Comparison of ENCODE assay signal across 8 cellular contexts in the genomic region with DNA sequence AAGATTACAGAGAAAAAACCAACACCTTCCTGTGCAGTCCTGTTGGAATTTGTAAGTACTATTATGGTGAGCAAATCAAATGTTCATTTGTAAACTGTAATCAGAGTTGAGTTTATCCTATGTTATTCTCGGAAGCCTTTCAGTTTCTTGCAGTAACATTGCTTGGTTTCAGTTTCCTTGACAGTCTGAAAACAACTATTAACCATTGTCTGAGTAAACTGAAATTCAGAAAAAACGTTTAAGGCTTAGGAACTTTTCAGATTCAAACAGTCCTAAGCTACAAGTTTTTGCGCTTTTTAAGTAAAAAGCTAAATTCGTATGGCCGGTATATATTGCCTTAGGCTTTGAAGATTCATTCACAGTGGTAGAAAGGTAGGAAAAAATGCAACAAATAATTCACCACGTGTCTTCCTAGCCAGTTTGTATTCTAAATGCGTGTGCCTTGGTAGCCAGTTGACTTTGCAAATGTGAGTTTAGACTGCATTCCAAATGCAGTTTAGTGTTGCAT. TPM values are rescaled to one million over a fixed set of nuclear protein-coding genes. Genes with fewer than 3 reads are reported as not detected.
DNase-seq lines count a peak whose midpoint lies in the region; ATAC-seq and TF ChIP-seq lines count a peak whose summit lies in the region.

No MANE protein-coding gene starts in this region.

- ATAC-seq in HG03469 (IDR thresholded peaks at IDR 0.05; ENCODE audit: unreplicated experiment) = no peak

- TF ChIP-seq CTCF in NB4 (IDR thresholded peaks at IDR 0.05; ENCODE audit: low read depth, low read length) (no peak), colonic mucosa (IDR thresholded peaks at IDR 0.05) (no peak)

- H3K27me3 ChIP-seq in colonic mucosa (no peaks in the 10 kb centered on the region), mucosa of stomach (ENCODE audit: control insufficient read depth, insufficient read depth, low read length) (no peaks in the 10 kb centered on the region)

- H3K9ac ChIP-seq in colonic mucosa (ENCODE audit: low read depth in 2 of 2, low read length in 2 of 2) = peak overlapping the region in 1 of 2 donors; percentile 29
- H3K9ac ChIP-seq in mucosa of stomach (ENCODE audit: low read length) = peak overlapping the region; percentile 100

- no peaks in the 10 kb centered on the region for H3K9me3 ChIP-seq in colonic mucosa
- H3K9me3 ChIP-seq in mucosa of stomach (ENCODE audit: control insufficient read depth, low read length) = no peaks in the 10 kb centered on the region

- peak overlapping the region; percentile 97 for H3K4me3 ChIP-seq in NB4 (ENCODE audit: low read depth, low read length)
- H3K4me3 ChIP-seq in colonic mucosa = peak overlapping the region; percentile 72
- H3K4me3 ChIP-seq in mucosa of stomach (ENCODE audit: low read length) = peak overlapping the region; percentile 97

- no peak for TF ChIP-seq POLR2A in NB4 (IDR thresholded peaks at IDR 0.05; ENCODE audit: extremely low read depth, insufficient read length)

- H3K27ac ChIP-seq in colonic mucosa = peak overlapping the region; percentile 100

- DNase-seq in GM03348 (ENCODE audit: low spot score) (peak; percentile 45), NB4 (ENCODE audit: low read depth) (no peak), colonic mucosa (no peak), NCI-H2196 (lab: John Stamatoyannopoulos, UW; ENCODE audit: unreplicated experiment) (no peak), NCI-H1930 (lab: John Stamatoyannopoulos, UW) (no peak), UCSD-AML1 (lab: John Stamatoyannopoulos, UW; ENCODE audit: unreplicated experiment) (no peak)

- intact Hi-C loops in colonic mucosa (cut with DNase I) = no loop called here

- H3K36me3 ChIP-seq in colonic mucosa (no peaks in the 10 kb centered on the region), mucosa of stomach (ENCODE audit: control insufficient read depth, insufficient read depth, low read length) (no peaks in the 10 kb centered on the region)

- H3K4me1 ChIP-seq in colonic mucosa = no peaks in the 10 kb centered on the region
- H3K4me1 ChIP-seq in mucosa of stomach (ENCODE audit: control insufficient read depth, insufficient read depth, low read length) = peaks cover 37% of the 10 kb centered on the region

RNA-seq across cellular contexts. Expression of gene GPBP1, which starts 2.5 kb away (rescaled TPM):
- 10 to 100 TPM; 46.5 to 73.8 TPM for total RNA-seq in colonic mucosa
